In genomic region chr7:94391716-94392390, GRCh38 we compare ENCODE assay signal across 9 cellular contexts. TPM values are rescaled to one million over a fixed set of nuclear protein-coding genes. Genes with fewer than 3 reads are reported as not detected.
DNase-seq lines count a peak whose midpoint lies in the region; ATAC-seq and TF ChIP-seq lines count a peak whose summit lies in the region.
"Had no signal": no experiment of that assay in that cellular context is flagged by ENCODE, and none has a peak within 500 bp of the region (broad histone marks: within the 10 kb centered on the region; RNA-seq: fewer than 3 reads in every experiment).

No MANE protein-coding gene starts in this region.

- peak overlapping the region; percentile 98 to 100 (median 99) for H3K27ac Mint-ChIP-seq in nephron

- H3K9me3 Mint-ChIP-seq in nephron, result no peaks in the 10 kb centered on the region

- H3K4me1 Mint-ChIP-seq in nephron, result peaks cover 49% of the 10 kb centered on the region

- no peak for TF ChIP-seq POLR2A in erythroblast (IDR thresholded peaks at IDR 0.05; ENCODE audit: low read length)

- TF ChIP-seq CTCF in AG09319 (IDR thresholded peaks at IDR 0.05; ENCODE audit: low read depth, low read length) (no peak), nephron (IDR thresholded peaks at IDR 0.05; ENCODE audit: unreplicated experiment in 3 of 3) (no peak)

- peak overlapping the region; percentile 51 to 100 (median 96) for H3K4me3 Mint-ChIP-seq in nephron

- DNase-seq in AG09319 (ENCODE audit: extremely low read depth, low read depth) (peak; percentile 70), dermis blood vessel endothelial cell (peak; percentile 8), erythroblast (lab: John Stamatoyannopoulos, UW) (no peak), NCI-H446 treated with DMSO at 0.1 percent for 48 hours (lab: John Stamatoyannopoulos, UW) (no peak)
- DNase-seq: midbrain had no signal

- H3K36me3 Mint-ChIP-seq in nephron (ENCODE audit: low read depth), result peaks cover 10% of the 10 kb centered on the region

- ATAC-seq in HG03280 (IDR thresholded peaks at IDR 0.05; ENCODE audit: unreplicated experiment) (peak; percentile 59), HG03521 (IDR thresholded peaks at IDR 0.05; ENCODE audit: unreplicated experiment) (no peak), HG03342 (IDR thresholded peaks at IDR 0.05; ENCODE audit: unreplicated experiment) (no peak)

- peaks cover 6% of the 10 kb centered on the region for H3K27me3 Mint-ChIP-seq in nephron (ENCODE audit: low read depth)

RNA-seq across cellular contexts. Expression of gene COL1A2, which starts 2.8 kb away (rescaled TPM):
- 15.3 and 45.3 TPM in 2 replicates for total RNA-seq in dermis blood vessel endothelial cell

Comparison
In these comparisons a context has a peak if more than half of its experiments do, and no peak if none do; other contexts are left out.
1. DNase-seq: peak in AG09319 (single experiment) and dermis blood vessel endothelial cell (single experiment); none in erythroblast (0 of 2) and NCI-H446 treated with DMSO at 0.1 percent for 48 hours (single experiment).